Comparison of ENCODE assay signal across 1 cellular context in the genomic region with DNA sequence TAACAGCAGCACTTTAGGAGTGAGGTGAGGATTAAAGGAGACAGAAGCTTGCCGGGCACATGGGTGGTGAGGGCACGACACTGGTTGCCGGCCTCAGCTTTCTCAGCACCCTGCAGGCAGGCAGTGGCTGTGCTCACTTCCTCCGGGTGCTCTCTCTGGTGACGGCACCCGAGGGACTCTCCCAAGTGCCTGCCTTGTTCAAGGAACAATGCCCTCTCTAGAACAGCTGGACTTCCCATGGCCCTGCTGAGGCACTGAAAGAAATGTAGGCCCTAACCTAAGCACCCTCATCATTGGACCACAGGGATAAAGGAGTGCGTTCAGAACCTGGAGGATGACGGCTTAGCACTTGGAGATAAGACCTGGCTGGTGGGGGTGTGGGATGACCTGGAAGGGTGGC.
TF ChIP-seq lines count a peak whose summit lies in the region.

No MANE protein-coding gene starts in this region.

TF ChIP-seq in GM12878, 131 proteins besides CTCF, POLR2A, EP300 and RAD21:
- peak; percentile 46; the same call in 1 of the 2 replicates for TF ChIP-seq SPI1 (IDR thresholded peaks at IDR 0.05; ENCODE audit: borderline replicate concordance, insufficient read depth, low read depth, low read length)
- TF ChIP-seq, protein P1, sequence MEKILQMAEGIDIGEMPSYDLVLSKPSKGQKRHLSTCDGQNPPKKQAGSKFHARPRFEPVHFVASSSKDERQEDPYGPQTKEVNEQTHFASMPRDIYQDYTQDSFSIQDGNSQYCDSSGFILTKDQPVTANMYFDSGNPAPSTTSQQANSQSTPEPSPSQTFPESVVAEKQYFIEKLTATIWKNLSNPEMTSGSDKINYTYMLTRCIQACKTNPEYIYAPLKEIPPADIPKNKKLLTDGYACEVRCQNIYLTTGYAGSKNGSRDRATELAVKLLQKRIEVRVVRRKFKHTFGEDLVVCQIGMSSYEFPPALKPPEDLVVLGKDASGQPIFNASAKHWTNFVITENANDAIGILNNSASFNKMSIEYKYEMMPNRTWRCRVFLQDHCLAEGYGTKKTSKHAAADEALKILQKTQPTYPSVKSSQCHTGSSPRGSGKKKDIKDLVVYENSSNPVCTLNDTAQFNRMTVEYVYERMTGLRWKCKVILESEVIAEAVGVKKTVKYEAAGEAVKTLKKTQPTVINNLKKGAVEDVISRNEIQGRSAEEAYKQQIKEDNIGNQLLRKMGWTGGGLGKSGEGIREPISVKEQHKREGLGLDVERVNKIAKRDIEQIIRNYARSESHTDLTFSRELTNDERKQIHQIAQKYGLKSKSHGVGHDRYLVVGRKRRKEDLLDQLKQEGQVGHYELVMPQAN (conservative IDR thresholded peaks at IDR 0.05): no peak
- no peak for TF ChIP-seq NR2F1 (conservative IDR thresholded peaks at IDR 0.05)
- no peak for TF ChIP-seq POLR2AphosphoS2 (IDR thresholded peaks at IDR 0.05; ENCODE audit: low read depth, low read length)
- no peak for TF ChIP-seq CBFB (IDR thresholded peaks at IDR 0.05; ENCODE audit: low read depth)
- TF ChIP-seq IKZF2 (IDR thresholded peaks at IDR 0.05): 0 out of 4 replicates have a peak, but pooled peaks of 1 of the 2 experiments have one; percentile 12
- TF ChIP-seq, protein P2, sequence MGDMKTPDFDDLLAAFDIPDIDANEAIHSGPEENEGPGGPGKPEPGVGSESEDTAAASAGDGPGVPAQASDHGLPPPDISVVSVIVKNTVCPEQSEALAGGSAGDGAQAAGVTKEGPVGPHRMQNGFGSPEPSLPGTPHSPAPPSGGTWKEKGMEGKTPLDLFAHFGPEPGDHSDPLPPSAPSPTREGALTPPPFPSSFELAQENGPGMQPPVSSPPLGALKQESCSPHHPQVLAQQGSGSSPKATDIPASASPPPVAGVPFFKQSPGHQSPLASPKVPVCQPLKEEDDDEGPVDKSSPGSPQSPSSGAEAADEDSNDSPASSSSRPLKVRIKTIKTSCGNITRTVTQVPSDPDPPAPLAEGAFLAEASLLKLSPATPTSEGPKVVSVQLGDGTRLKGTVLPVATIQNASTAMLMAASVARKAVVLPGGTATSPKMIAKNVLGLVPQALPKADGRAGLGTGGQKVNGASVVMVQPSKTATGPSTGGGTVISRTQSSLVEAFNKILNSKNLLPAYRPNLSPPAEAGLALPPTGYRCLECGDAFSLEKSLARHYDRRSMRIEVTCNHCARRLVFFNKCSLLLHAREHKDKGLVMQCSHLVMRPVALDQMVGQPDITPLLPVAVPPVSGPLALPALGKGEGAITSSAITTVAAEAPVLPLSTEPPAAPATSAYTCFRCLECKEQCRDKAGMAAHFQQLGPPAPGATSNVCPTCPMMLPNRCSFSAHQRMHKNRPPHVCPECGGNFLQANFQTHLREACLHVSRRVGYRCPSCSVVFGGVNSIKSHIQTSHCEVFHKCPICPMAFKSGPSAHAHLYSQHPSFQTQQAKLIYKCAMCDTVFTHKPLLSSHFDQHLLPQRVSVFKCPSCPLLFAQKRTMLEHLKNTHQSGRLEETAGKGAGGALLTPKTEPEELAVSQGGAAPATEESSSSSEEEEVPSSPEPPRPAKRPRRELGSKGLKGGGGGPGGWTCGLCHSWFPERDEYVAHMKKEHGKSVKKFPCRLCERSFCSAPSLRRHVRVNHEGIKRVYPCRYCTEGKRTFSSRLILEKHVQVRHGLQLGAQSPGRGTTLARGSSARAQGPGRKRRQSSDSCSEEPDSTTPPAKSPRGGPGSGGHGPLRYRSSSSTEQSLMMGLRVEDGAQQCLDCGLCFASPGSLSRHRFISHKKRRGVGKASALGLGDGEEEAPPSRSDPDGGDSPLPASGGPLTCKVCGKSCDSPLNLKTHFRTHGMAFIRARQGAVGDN (IDR thresholded peaks at IDR 0.05): peak; percentile 70; the same call in 1 of the 2 replicates
- no peak for TF ChIP-seq SIX5 (IDR thresholded peaks at IDR 0.05; ENCODE audit: low read depth, low read length, severe bottlenecking)
- no peak for TF ChIP-seq SMAD5 (IDR thresholded peaks at IDR 0.05; ENCODE audit: low read depth)
- no peak for TF ChIP-seq RFX5 (IDR thresholded peaks at IDR 0.05; ENCODE audit: low read depth, low read length)
- no peak for TF ChIP-seq SP1 (IDR thresholded peaks at IDR 0.05; ENCODE audit: low read depth, low read length)
- no peak for TF ChIP-seq SUZ12 (IDR thresholded peaks at IDR 0.05; ENCODE audit: unreplicated experiment)
- TF ChIP-seq RCOR1 (conservative IDR thresholded peaks at IDR 0.05; ENCODE audit: low read depth, low read length): no peak
- TF ChIP-seq IRF4 (IDR thresholded peaks at IDR 0.05; ENCODE audit: low read depth, low read length): no peak
TF ChIP-seq in GM12878: peak in this region for 3.
